Comparison of ENCODE assay signal across 1 cellular context in genomic region chr10:133448120-133448519, GRCh38.
TF ChIP-seq lines count a peak whose summit lies in the region.

No MANE protein-coding gene starts in this region.

TF ChIP-seq in SK-N-SH, 30 proteins besides CTCF, POLR2A, EP300 and RAD21 (continued from another document):
- no peak for TF ChIP-seq RXRA (IDR thresholded peaks at IDR 0.05; ENCODE audit: borderline replicate concordance, low read depth)
